In the genomic region with DNA sequence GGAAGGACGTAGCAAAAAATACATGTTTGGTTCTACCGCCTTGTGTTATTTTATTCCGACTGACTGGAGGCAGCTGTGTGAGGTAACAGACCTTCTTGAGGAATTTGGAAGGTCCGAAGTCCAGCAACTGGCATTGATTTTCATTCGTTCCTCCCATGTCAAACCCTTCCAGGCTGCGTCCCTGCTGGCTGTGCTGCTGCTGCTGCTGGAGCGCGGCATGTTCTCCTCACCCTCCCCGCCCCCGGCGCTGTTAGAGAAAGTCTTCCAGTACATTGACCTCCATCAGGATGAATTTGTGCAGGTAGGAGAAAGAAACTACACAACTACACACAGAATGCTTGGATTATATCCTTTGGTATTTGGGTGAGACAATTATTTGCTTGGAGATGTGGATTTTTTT, we compare ENCODE assay signal across 23 cellular contexts. TPM values are rescaled to one million over a fixed set of nuclear protein-coding genes. Genes with fewer than 3 reads are reported as not detected.
A peak's percentile ranks its signal among the peaks of the same experiment; 100 is the strongest.
DNase-seq lines count a peak whose midpoint lies in the region; ATAC-seq and FAIRE-seq lines count a peak whose summit lies in the region.
"Had no signal": no experiment of that assay in that cellular context is flagged by ENCODE, and none has a peak within 500 bp of the region (broad histone marks: within the 10 kb centered on the region; RNA-seq: fewer than 3 reads in every experiment).

No MANE protein-coding gene starts in this region.

- intact Hi-C loops in left colon (cut with DNase I, micrococcal nuclease) (no loop called here), posterior vena cava (cut with DNase I) (loop anchor here in 1 of 2 donors (10.0 kb wide), 1 partner anchor 201 kb away; no protein-coding TSS in a partner anchor)

- no peak overlapping the region for H3K27ac ChIP-seq in small intestine (ENCODE audit: low read depth in 1 of 2, low read length in 1 of 2)
- H3K27ac ChIP-seq: C4-2B had no signal

- H3K27me3 ChIP-seq in small intestine (ENCODE audit: control insufficient read depth in 2 of 2, insufficient read depth in 2 of 2, low read length in 2 of 2): no peaks in the 10 kb centered on the region

- DNase-seq in left colon (no peak), posterior vena cava (ENCODE audit: low spot score) (peak; percentile 62), small intestine (peak; percentile 84), NCI-H1105 treated with DMSO at 0.1 percent for 48 hours (lab: John Stamatoyannopoulos, UW) (no peak)
- DNase-seq: Caco-2; CD4-positive, CD25-positive, alpha-beta regulatory T cell; CD8-positive, alpha-beta T cell; DMS 273 treated with DMSO at 0.1 percent for 48 hours; DMS79; EL; GDM1; H9 had no signal

- no peak overlapping the region for H3K4me3 ChIP-seq in small intestine (ENCODE audit: low read depth in 1 of 2, low read length in 2 of 2)
- H3K4me3 ChIP-seq: GM12878, GM23338 had no signal

- no peaks in the 10 kb centered on the region for H3K36me3 ChIP-seq in small intestine (ENCODE audit: control insufficient read depth in 2 of 2, insufficient read depth in 2 of 2, low read length in 2 of 2)

- H3K4me1 ChIP-seq in small intestine (ENCODE audit: control insufficient read depth in 2 of 2, insufficient read depth in 1 of 2, low read depth in 1 of 2, low read length in 1 of 2): peaks cover 0 to 3% of the 10 kb centered on the region in 2 donors
- H3K4me1 ChIP-seq: Caco-2 had no signal

- no peak for FAIRE-seq in small intestine (lab: Jason Lieb, UNC)
- FAIRE-seq: D721Med, GM12878 had no signal

- ATAC-seq in left colon: peak; percentile 23
- no peak for ATAC-seq in HG02852 (IDR thresholded peaks at IDR 0.05; ENCODE audit: unreplicated experiment)
- no peak for ATAC-seq in GM18873 (IDR thresholded peaks at IDR 0.05; ENCODE audit: low FRiP score, unreplicated experiment)
- ATAC-seq: CD8-positive, alpha-beta T cell; GM12878; GM23338; HCT116 had no signal

- H3K9me3 ChIP-seq in small intestine (ENCODE audit: control insufficient read depth, low read depth): no peaks in the 10 kb centered on the region
- H3K9me3 ChIP-seq: Caco-2 had no signal

- 6 to 66% (median 35%) methylated on average over 11 of the region's 11 CpGs for WGBS in small intestine, 3 donors

RNA-seq across cellular contexts. Expression of gene CNDP1, which starts 21.9 kb away (rescaled TPM):
- total RNA-seq in left colon (not detected), posterior vena cava (under 1 TPM in 1 of 2 donors, not detected in 1; 0.19 TPM)
- polyA plus RNA-seq in small intestine: 10 to 100 TPM in 1 of 3 donors, 1 to 10 TPM in 2; 6.2 to 11.9 (median 6.8) TPM
- total RNA-seq: A172, A673, GM12878, H4, H9 had no signal
- polyA plus RNA-seq: BJ; CD4-positive, CD25-positive, alpha-beta regulatory T cell had no signal

RNA-seq across cellular contexts. Expression of gene ZNF407, which starts 41.5 kb away (rescaled TPM):
- total RNA-seq in left colon: 10 to 100 TPM; 13.0 to 13.9 TPM
- 10 to 100 TPM; 13.4 to 14.1 TPM for total RNA-seq in posterior vena cava
- 1 to 10 TPM; 2.7 to 4.7 (median 3.4) TPM for polyA plus RNA-seq in small intestine

Comparison
In these comparisons a context has a peak if more than half of its experiments do, and no peak if none do; other contexts are left out.
1. DNase-seq: peak in posterior vena cava (single experiment) and small intestine (single experiment); none in left colon (0 of 2) and NCI-H1105 treated with DMSO at 0.1 percent for 48 hours (single experiment).